In the genomic region with DNA sequence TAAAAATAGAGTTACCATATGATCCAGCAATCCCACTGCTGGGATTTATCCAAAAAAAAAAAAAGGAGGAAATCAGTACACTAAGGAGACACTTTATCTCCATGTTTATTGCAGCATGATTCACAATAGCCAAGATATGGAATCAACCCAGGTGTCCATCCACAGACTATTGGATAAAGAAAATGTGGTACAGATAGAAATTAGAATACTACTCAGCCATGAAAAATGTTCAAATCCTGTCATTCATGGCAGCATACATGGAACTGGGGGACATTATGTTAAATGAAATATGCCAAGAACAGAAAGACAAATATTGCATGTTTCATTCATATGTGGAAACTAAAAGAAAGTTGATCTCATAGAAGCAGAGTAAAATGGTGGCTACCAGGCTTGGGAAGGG, we compare ENCODE assay signal across 34 cellular contexts.
"Had no signal": no experiment of that assay in that cellular context is flagged by ENCODE, and none has a peak within 500 bp of the region (broad histone marks: within the 10 kb centered on the region; RNA-seq: fewer than 3 reads in every experiment).

No MANE protein-coding gene starts in this region.

- H3K4me1 ChIP-seq: adrenal gland, foreskin keratinocyte, gastrocnemius medialis had no signal

- H3K9me3 Mint-ChIP-seq: activated CD4-positive, alpha-beta memory T cell treated with anti-CD3 and anti-CD28 coated beads, Interleukin-2, amount 10 ng/mL, durations not matched to agents 7 days and 5 days; activated CD4-positive, alpha-beta T cell treated with anti-CD3 and anti-CD28 coated beads, Interleukin-2, amount 10 ng/mL, durations not matched to agents 7 days and 5 days; activated naive CD4-positive, alpha-beta T cell treated with anti-CD3 and anti-CD28 coated beads for 36 hours; activated naive CD4-positive, alpha-beta T cell treated with anti-CD3 and anti-CD28 coated beads, Interleukin-2, amount 50 U/mL, for 24 hours; activated T-cell treated with anti-CD3 and anti-CD28 coated beads, Interleukin-2, amount 50 U/mL, for 24 hours; T-helper 1 cell treated with Interleukin-12 subunit alpha and Interleukin-12 subunit beta and Interleukin-4 antibody, amounts not matched to agents 30 μg/mL and 1 μg/mL, for 36 hours; T-helper 2 cell treated with Interferon-gamma antibody and Interleukin-4, amounts not matched to agents 5 μg/mL and 100 μg/mL, for 36 hours had no signal

- H3K36me3 ChIP-seq: adrenal gland, esophagus muscularis mucosa, gastrocnemius medialis, heart left ventricle, WERI-Rb-1 had no signal

- FAIRE-seq: colon had no signal

- ATAC-seq: activated naive CD8-positive, alpha-beta T cell treated with anti-CD3 and anti-CD28 coated beads, Interleukin-2, amount 50 U/mL, for 24 hours; activated T-cell treated with anti-CD3 and anti-CD28 coated beads, Interleukin-2, amount 50 U/mL, for 72 hours; body of pancreas; effector memory CD8-positive, alpha-beta T cell; foreskin keratinocyte; gastrocnemius medialis; heart left ventricle had no signal

- H3K27me3 ChIP-seq: adrenal gland, body of pancreas had no signal

- H3K27ac ChIP-seq: adrenal gland, body of pancreas, esophagus muscularis mucosa, foreskin keratinocyte, gastrocnemius medialis, heart left ventricle, WERI-Rb-1 had no signal

- H3K4me3 Mint-ChIP-seq: activated CD4-positive, alpha-beta memory T cell treated with anti-CD3 and anti-CD28 coated beads, Interleukin-2, amount 10 ng/mL, durations not matched to agents 7 days and 5 days; activated CD4-positive, alpha-beta T cell treated with anti-CD3 and anti-CD28 coated beads, Interleukin-2, amount 10 ng/mL, durations not matched to agents 7 days and 5 days; activated naive CD4-positive, alpha-beta T cell treated with anti-CD3 and anti-CD28 coated beads for 36 hours; activated naive CD4-positive, alpha-beta T cell treated with anti-CD3 and anti-CD28 coated beads, Interleukin-2, amount 50 U/mL, for 24 hours; activated naive CD8-positive, alpha-beta T cell treated with anti-CD3 and anti-CD28 coated beads for 36 hours; activated naive CD8-positive, alpha-beta T cell treated with anti-CD3 and anti-CD28 coated beads, Interleukin-2, amount 50 U/mL, for 24 hours; activated T-cell treated with anti-CD3 and anti-CD28 coated beads, Interleukin-2, amount 50 U/mL, for 24 hours; activated T-cell treated with anti-CD3 and anti-CD28 coated beads, Interleukin-2, amount 50 U/mL, for 72 hours; effector memory CD8-positive, alpha-beta T cell; T-helper 1 cell treated with Interleukin-12 subunit alpha and Interleukin-12 subunit beta and Interleukin-4 antibody, amounts not matched to agents 30 μg/mL and 1 μg/mL, for 36 hours; T-helper 2 cell treated with Interferon-gamma antibody and Interleukin-4, amounts not matched to agents 5 μg/mL and 100 μg/mL, for 36 hours had no signal

- H3K4me3 ChIP-seq: adrenal gland, body of pancreas, esophagus muscularis mucosa, gastrocnemius medialis, heart left ventricle had no signal

- H3K36me3 Mint-ChIP-seq: activated naive CD8-positive, alpha-beta T cell treated with anti-CD3 and anti-CD28 coated beads for 36 hours had no signal

- H3K9me3 ChIP-seq: adrenal gland, body of pancreas, gastrocnemius medialis had no signal

- H3K27ac Mint-ChIP-seq: activated CD4-positive, alpha-beta memory T cell treated with anti-CD3 and anti-CD28 coated beads, Interleukin-2, amount 10 ng/mL, durations not matched to agents 7 days and 5 days; activated CD4-positive, alpha-beta T cell treated with anti-CD3 and anti-CD28 coated beads, Interleukin-2, amount 10 ng/mL, durations not matched to agents 7 days and 5 days; activated naive CD4-positive, alpha-beta T cell treated with anti-CD3 and anti-CD28 coated beads for 36 hours; activated naive CD4-positive, alpha-beta T cell treated with anti-CD3 and anti-CD28 coated beads, Interleukin-2, amount 50 U/mL, for 24 hours; activated naive CD8-positive, alpha-beta T cell treated with anti-CD3 and anti-CD28 coated beads for 36 hours; activated naive CD8-positive, alpha-beta T cell treated with anti-CD3 and anti-CD28 coated beads, Interleukin-2, amount 50 U/mL, for 24 hours; activated T-cell treated with anti-CD3 and anti-CD28 coated beads, Interleukin-2, amount 50 U/mL, for 24 hours; activated T-cell treated with anti-CD3 and anti-CD28 coated beads, Interleukin-2, amount 50 U/mL, for 72 hours; effector memory CD8-positive, alpha-beta T cell; T-helper 1 cell treated with Interleukin-12 subunit alpha and Interleukin-12 subunit beta and Interleukin-4 antibody, amounts not matched to agents 30 μg/mL and 1 μg/mL, for 36 hours; T-helper 2 cell treated with Interferon-gamma antibody and Interleukin-4, amounts not matched to agents 5 μg/mL and 100 μg/mL, for 36 hours had no signal

- DNase-seq: activated CD4-positive, alpha-beta T cell treated with anti-CD3 and anti-CD28 coated beads for 1 hour; activated CD4-positive, alpha-beta T cell treated with anti-CD3 and anti-CD28 coated beads for 4 hours; activated CD4-positive, alpha-beta T cell treated with anti-CD3 and anti-CD28 coated beads, Interleukin-2, amount 10 ng/mL, durations not matched to agents 7 days and 5 days; activated CD4-positive, alpha-beta T cell treated with anti-CD3 and anti-CD28 coated beads, Interleukin-2, amount 50 U/mL, for 4 hours; activated CD4-positive, CD25-positive, alpha-beta regulatory T cell; activated CD8-positive, alpha-beta memory T cell treated with anti-CD3 and anti-CD28 coated beads, Interleukin-2, amount 50 U/mL, for 48 hours; activated gamma-delta T cell; activated naive CD4-positive, alpha-beta T cell treated with anti-CD3 and anti-CD28 coated beads for 36 hours; activated naive CD8-positive, alpha-beta T cell treated with anti-CD3 and anti-CD28 coated beads for 36 hours; activated naive CD8-positive, alpha-beta T cell treated with anti-CD3 and anti-CD28 coated beads, Interleukin-2, amount 50 U/mL, for 24 hours; activated T-cell treated with anti-CD3 and anti-CD28 coated beads for 4 hours; activated T-cell treated with anti-CD3 and anti-CD28 coated beads, Interleukin-2, amount 50 U/mL, for 24 hours; activated T-cell treated with anti-CD3 and anti-CD28 coated beads, Interleukin-2, amount 50 U/mL, for 72 hours; amygdala; body of pancreas; caudate nucleus; cortex of kidney; dermis blood vessel endothelial cell; effector CD4-positive, alpha-beta T cell; effector memory CD8-positive, alpha-beta T cell; erythroblast; foreskin keratinocyte; gastrocnemius medialis; glutamatergic neuron; heart left ventricle; T1000; WERI-Rb-1 had no signal

- H3K4me1 Mint-ChIP-seq: activated CD4-positive, alpha-beta memory T cell treated with anti-CD3 and anti-CD28 coated beads, Interleukin-2, amount 10 ng/mL, durations not matched to agents 7 days and 5 days; activated CD4-positive, alpha-beta T cell treated with anti-CD3 and anti-CD28 coated beads, Interleukin-2, amount 10 ng/mL, durations not matched to agents 7 days and 5 days had no signal
